ENCODE assay signal across 9 cellular contexts in the genomic region with DNA sequence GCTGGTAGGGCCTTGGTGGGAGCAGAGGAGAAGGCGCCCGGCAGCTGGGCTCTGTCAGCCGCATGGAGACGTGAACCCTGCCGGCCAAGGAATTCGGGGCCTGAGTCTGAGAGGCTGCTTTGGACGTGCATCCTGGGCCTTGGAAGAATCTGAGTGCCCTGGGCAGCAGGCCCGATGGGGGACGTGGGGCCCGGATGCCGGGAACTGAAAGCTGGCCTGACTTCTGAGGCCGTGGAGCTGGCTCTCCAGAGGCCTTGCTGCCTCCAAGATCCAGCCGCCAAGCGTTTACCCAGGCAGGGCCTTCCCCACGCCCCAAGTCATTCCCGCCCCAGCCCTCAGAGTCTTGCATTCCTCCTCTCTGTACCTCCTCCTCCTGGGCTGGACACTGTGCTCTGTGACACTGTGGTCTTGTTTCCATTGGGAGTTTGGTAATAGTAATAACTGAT. TPM values are rescaled to one million over a fixed set of nuclear protein-coding genes. Genes with fewer than 3 reads are reported as not detected.
DNase-seq lines count a peak whose midpoint lies in the region; ATAC-seq, FAIRE-seq and TF ChIP-seq lines count a peak whose summit lies in the region.
"Had no signal": no experiment of that assay in that cellular context is flagged by ENCODE, and none has a peak within 500 bp of the region (broad histone marks: within the 10 kb centered on the region; RNA-seq: fewer than 3 reads in every experiment).

No MANE protein-coding gene starts in this region.

- intact Hi-C loops in colonic mucosa (cut with DNase I): no loop called here
- intact Hi-C loops in left colon (cut with DNase I, micrococcal nuclease): no loop called here
- intact Hi-C loops in pancreas (cut with DNase I): no loop called here
- intact Hi-C loops in uterus (cut with DNase I; ENCODE audit: low total_unique reads): no loop called here

- TF ChIP-seq CTCF in colonic mucosa (IDR thresholded peaks at IDR 0.05) (no peak), pancreas (IDR thresholded peaks at IDR 0.05) (no peak), uterus (IDR thresholded peaks at IDR 0.05) (no peak), BE2C (IDR thresholded peaks at IDR 0.05; ENCODE audit: low read depth, low read length) (no peak)

- no peaks in the 10 kb centered on the region for H3K36me3 ChIP-seq in colonic mucosa
- H3K36me3 ChIP-seq in pancreas: no peaks in the 10 kb centered on the region
- no peaks in the 10 kb centered on the region for H3K36me3 ChIP-seq in uterus
- H3K36me3 ChIP-seq in BE2C: no peaks in the 10 kb centered on the region

- no peak overlapping the region for H3K4me3 ChIP-seq in colonic mucosa
- no peak overlapping the region for H3K4me3 ChIP-seq in pancreas
- H3K4me3 ChIP-seq in uterus: no peak overlapping the region
- no peak overlapping the region for H3K4me3 ChIP-seq in BE2C (ENCODE audit: low read depth, low read length)

- no peak for FAIRE-seq in pancreas (lab: Jason Lieb, UNC)

- H3K9ac ChIP-seq in colonic mucosa (ENCODE audit: low read depth in 2 of 2, low read length in 2 of 2): peak overlapping the region in 1 of 2 donors; percentile 24

- H3K9me3 ChIP-seq in colonic mucosa (no peaks in the 10 kb centered on the region), pancreas (no peaks in the 10 kb centered on the region), uterus (no peaks in the 10 kb centered on the region), BE2C (no peaks in the 10 kb centered on the region)

- ATAC-seq in left colon (peak; percentile 28), pancreas (peak in 3 of 4 donors; percentile 33 to 51 (median 36))

- DNase-seq in colonic mucosa (peak; percentile 49), left colon (peak; percentile 51 to 60), pancreas (peak in 2 of 6 donors; percentile 18 to 39), uterus (peak; percentile 69 to 90), NCI-H128 (lab: John Stamatoyannopoulos, UW; ENCODE audit: unreplicated experiment) (no peak), BE2C (no peak), 8988T (no peak)
- DNase-seq: NCI-H187 treated with DMSO at 0.1 percent for 48 hours; stimulated activated CD4-positive, alpha-beta T cell treated with anti-CD3 and anti-CD28 coated beads, Interleukin-2, amount 100 ng/mL, for 24 hours had no signal

- WGBS in pancreas, 2 donors: 82 to 83% methylated on average over 16 of the region's 16 CpGs

- H3K4me1 ChIP-seq in colonic mucosa: no peaks in the 10 kb centered on the region
- H3K4me1 ChIP-seq in pancreas: no peaks in the 10 kb centered on the region
- peaks cover 7 to 17% of the 10 kb centered on the region in 2 donors for H3K4me1 ChIP-seq in uterus
- no peaks in the 10 kb centered on the region for H3K4me1 ChIP-seq in BE2C

- H3K27ac ChIP-seq in colonic mucosa (peak overlapping the region; percentile 8), pancreas (no peak overlapping the region), uterus (peak overlapping the region; percentile 77 to 81)

- TF ChIP-seq POLR2A in uterus (IDR thresholded peaks at IDR 0.05): no peak

- H3K27me3 ChIP-seq in colonic mucosa (no peaks in the 10 kb centered on the region), pancreas (no peaks in the 10 kb centered on the region), uterus (no peaks in the 10 kb centered on the region), BE2C (no peaks in the 10 kb centered on the region)

RNA-seq across cellular contexts. Expression of a gene that starts 37.2 kb away (rescaled TPM):
- total RNA-seq in colonic mucosa (1 to 10 TPM; 2.3 TPM), left colon (1 to 10 TPM; 1.6 to 5.6 TPM), pancreas (1 to 10 TPM; 3.0 to 5.8 (median 5.1) TPM), uterus (10 to 100 TPM in 2 of 4 donors, 1 to 10 TPM in 2; 3.5 to 48.1 (median 8.9) TPM)
- 1 to 10 TPM in 1 of 2 donors, under 1 TPM in 1; 0.45 to 1.1 TPM for polyA plus RNA-seq in pancreas
- 0.48 TPM for polyA plus RNA-seq in BE2C (2012; ENCODE audit: insufficient read depth, insufficient read length, low read depth)

Comparison
In these comparisons a context has a peak if more than half of its experiments do, and no peak if none do; other contexts are left out.
1. DNase-seq: peak in colonic mucosa (single experiment), left colon (2 of 2) and uterus (2 of 2); none in NCI-H128 (single experiment), BE2C (single experiment) and 8988T (single experiment).
2. H3K27ac ChIP-seq: peak in colonic mucosa (single experiment) and uterus (2 of 2); none in pancreas (0 of 4).